Comparison of ENCODE assay signal across 11 cellular contexts in genomic region chr5:172444110-172444510, GRCh38. TPM values are rescaled to one million over a fixed set of nuclear protein-coding genes. Genes with fewer than 3 reads are reported as not detected.
A peak's percentile ranks its signal among the peaks of the same experiment; 100 is the strongest.
DNase-seq lines count a peak whose midpoint lies in the region; ATAC-seq and TF ChIP-seq lines count a peak whose summit lies in the region.
"Had no signal": no experiment of that assay in that cellular context is flagged by ENCODE, and none has a peak within 500 bp of the region (broad histone marks: within the 10 kb centered on the region; RNA-seq: fewer than 3 reads in every experiment).

No MANE protein-coding gene starts in this region.

- H3K14ac ChIP-seq in mesenchymal stem cell (ENCODE audit: low read length in 2 of 2), result no peak overlapping the region

- peaks cover 25% of the 10 kb centered on the region for H3K79me1 ChIP-seq in mesenchymal stem cell (replicated peaks; ENCODE audit: low read length, poor library complexity, severe bottlenecking)

- H3K18ac ChIP-seq in mesenchymal stem cell (ENCODE audit: low read depth in 1 of 2, low read length in 2 of 2), result no peak overlapping the region

- peaks cover 47% of the 10 kb centered on the region for H3K4me1 ChIP-seq in mesenchymal stem cell (ENCODE audit: control insufficient read depth, insufficient read depth, low read depth, low read length)
- H3K4me1 ChIP-seq in thoracic aorta (ENCODE audit: control insufficient read depth in 1 of 2, low read depth in 2 of 2), result peaks cover 44 to 58% of the 10 kb centered on the region in 2 donors

- H2BK15ac ChIP-seq in mesenchymal stem cell (ENCODE audit: low read depth, poor library complexity, severe bottlenecking), result no peak overlapping the region

- peak; percentile 80 for DNase-seq in NCI-H226
- DNase-seq in chondrocyte (ENCODE audit: low spot score), result no peak
- DNase-seq in mesenchymal stem cell, result peak; percentile 40
- no peak for DNase-seq in thoracic aorta (ENCODE audit: low spot score)
- no peak for DNase-seq in H4 (ENCODE audit: low spot score)
- no peak for DNase-seq in cortex of kidney (lab: John Stamatoyannopoulos, UW)
- DNase-seq in central memory CD4-positive, alpha-beta T cell, result no peak
- DNase-seq: NCI-H526 treated with DMSO at 0.1 percent for 48 hours had no signal

- no peak for TF ChIP-seq CTCF in chondrocyte (IDR thresholded peaks at IDR 0.05)
- no peak for TF ChIP-seq CTCF in thoracic aorta (IDR thresholded peaks at IDR 0.05)

- no peaks in the 10 kb centered on the region for H3K9me3 Mint-ChIP-seq in chondrocyte (ENCODE audit: low read depth)
- H3K9me3 Mint-ChIP-seq: T-helper 1 cell treated with Interleukin-12 subunit alpha and Interleukin-12 subunit beta and Interleukin-4 antibody, amounts not matched to agents 30 μg/mL and 1 μg/mL, for 36 hours; type B pancreatic cell had no signal

- H3K4me3 Mint-ChIP-seq in chondrocyte (ENCODE audit: unreplicated experiment), result no peak overlapping the region
- H3K4me3 Mint-ChIP-seq: T-helper 1 cell treated with Interleukin-12 subunit alpha and Interleukin-12 subunit beta and Interleukin-4 antibody, amounts not matched to agents 30 μg/mL and 1 μg/mL, for 36 hours; type B pancreatic cell had no signal

- no peak overlapping the region for H3K4me2 ChIP-seq in mesenchymal stem cell (ENCODE audit: low read length, poor library complexity, severe bottlenecking)

- H2BK12ac ChIP-seq in mesenchymal stem cell (ENCODE audit: low read length in 2 of 2), result no peak overlapping the region

- H3K36me3 ChIP-seq in mesenchymal stem cell (ENCODE audit: control insufficient read depth in 1 of 2, insufficient read depth in 2 of 2, low read depth in 1 of 2, low read length in 2 of 2), result peaks cover 23 to 34% of the 10 kb centered on the region in 2 experiments
- no peaks in the 10 kb centered on the region for H3K36me3 ChIP-seq in thoracic aorta

- peak; percentile 22 for ATAC-seq in thoracic aorta (ENCODE audit: insufficient number of reproducible peaks, low FRiP score, low read depth)
- ATAC-seq in GM19023 (IDR thresholded peaks at IDR 0.05; ENCODE audit: unreplicated experiment), result no peak

- H3K27me3 Mint-ChIP-seq in chondrocyte (ENCODE audit: low read depth), result no peaks in the 10 kb centered on the region
- H3K27me3 Mint-ChIP-seq: type B pancreatic cell had no signal

- H3K9me3 ChIP-seq in mesenchymal stem cell (ENCODE audit: control insufficient read depth, low read length) (no peaks in the 10 kb centered on the region), thoracic aorta (no peaks in the 10 kb centered on the region)

- H3K36me3 Mint-ChIP-seq in chondrocyte (ENCODE audit: low read depth), result peaks cover 4% of the 10 kb centered on the region

- H4K8ac ChIP-seq in mesenchymal stem cell (ENCODE audit: low read length), result no peak overlapping the region

- H3K27ac ChIP-seq in mesenchymal stem cell (ENCODE audit: low read length, poor library complexity, severe bottlenecking) (peak overlapping the region; percentile 53), thoracic aorta (peak overlapping the region; percentile 14 to 61)

- no peak overlapping the region for H4K91ac ChIP-seq in mesenchymal stem cell (ENCODE audit: low read length)

- H3K27me3 ChIP-seq in mesenchymal stem cell (ENCODE audit: control insufficient read depth in 1 of 2, insufficient read depth in 1 of 2, low read length in 2 of 2) (no peaks in the 10 kb centered on the region), thoracic aorta (replicated peaks; ENCODE audit: insufficient read depth) (no peaks in the 10 kb centered on the region)

- no peak overlapping the region for H3K23ac ChIP-seq in mesenchymal stem cell (ENCODE audit: low read length in 2 of 2)

- H2BK120ac ChIP-seq in mesenchymal stem cell (ENCODE audit: low read depth, low read length), result no peak overlapping the region

- H3K4ac ChIP-seq in mesenchymal stem cell (ENCODE audit: low read depth in 1 of 2, low read length in 2 of 2), result no peak overlapping the region

- no peak overlapping the region for H2AFZ ChIP-seq in mesenchymal stem cell (ENCODE audit: low read depth, low read length)

- H3K4me1 Mint-ChIP-seq in chondrocyte (ENCODE audit: low read depth), result peaks cover 44% of the 10 kb centered on the region

- no peak overlapping the region for H2BK5ac ChIP-seq in mesenchymal stem cell (ENCODE audit: low read depth, low read length, poor library complexity, severe bottlenecking)

- peak overlapping the region; percentile 84 for H3K9ac ChIP-seq in mesenchymal stem cell (ENCODE audit: low read length)

- peak overlapping the region; percentile 67 for H2AK5ac ChIP-seq in mesenchymal stem cell (ENCODE audit: low read length, severe bottlenecking)

- peak overlapping the region; percentile 72 for H3K27ac Mint-ChIP-seq in chondrocyte (ENCODE audit: unreplicated experiment)
- H3K27ac Mint-ChIP-seq: T-helper 1 cell treated with Interleukin-12 subunit alpha and Interleukin-12 subunit beta and Interleukin-4 antibody, amounts not matched to agents 30 μg/mL and 1 μg/mL, for 36 hours had no signal

- H3K4me3 ChIP-seq in mesenchymal stem cell (ENCODE audit: insufficient read depth in 1 of 2, low read depth in 1 of 2, low read length in 2 of 2) (peak overlapping the region in 1 of 2 experiments; percentile 10), thoracic aorta (no peak overlapping the region)

- WGBS in mesenchymal stem cell, result 99% methylated on average over 4 of the region's 4 CpGs

RNA-seq across cellular contexts. Expression of gene SH3PXD2B, which starts 10.2 kb away (rescaled TPM):
- 48.9 to 81.1 TPM (median 75.7 TPM) in 3 replicates for total RNA-seq in chondrocyte
- 25.7 TPM for polyA plus RNA-seq in mesenchymal stem cell (2013, experiment 1 of 2)
- polyA plus RNA-seq in mesenchymal stem cell (2013, experiment 2 of 2), result 23.0 TPM
- 10 to 100 TPM; 31.4 to 42.0 TPM for total RNA-seq in thoracic aorta
- total RNA-seq in H4 (2014; rRNA removed; shearing (Covaris generic)), result 7.7 and 9.4 TPM in 2 replicates

Comparison
In these comparisons a context has a peak if more than half of its experiments do, and no peak if none do; other contexts are left out.
1. DNase-seq: peak in NCI-H226 (single experiment) and mesenchymal stem cell (single experiment); none in chondrocyte (single experiment), thoracic aorta (single experiment), H4 (single experiment), cortex of kidney (single experiment) and central memory CD4-positive, alpha-beta T cell (single experiment).